ENCODE assay signal across 11 cellular contexts in the genomic region with DNA sequence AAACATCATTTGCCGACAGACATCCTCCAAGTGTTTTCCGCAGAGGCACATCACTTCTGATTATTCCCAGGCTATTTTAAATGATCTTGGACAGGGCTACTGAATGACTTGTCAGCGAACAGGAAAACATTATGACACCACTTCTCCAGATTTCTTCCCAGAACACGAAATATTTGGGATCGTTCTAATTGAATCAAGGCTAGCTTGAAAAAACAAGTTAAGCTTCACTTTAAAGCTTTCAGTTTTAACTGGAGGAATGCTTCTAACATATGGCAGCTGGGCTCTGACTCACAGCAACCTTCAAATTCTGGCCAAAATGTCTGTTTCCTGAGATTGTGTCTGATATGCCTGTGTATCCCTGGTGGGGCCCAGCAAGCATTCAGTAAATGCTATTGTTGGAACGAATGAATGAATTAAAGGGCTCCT.
A peak's percentile ranks its signal among the peaks of the same experiment; 100 is the strongest.
DNase-seq lines count a peak whose midpoint lies in the region; ATAC-seq and TF ChIP-seq lines count a peak whose summit lies in the region.
"Had no signal": no experiment of that assay in that cellular context is flagged by ENCODE, and none has a peak within 500 bp of the region (broad histone marks: within the 10 kb centered on the region; RNA-seq: fewer than 3 reads in every experiment).

No MANE protein-coding gene starts in this region.

- H3K4me1 ChIP-seq in right atrium auricular region (peaks cover 0 to 13% of the 10 kb centered on the region in 2 donors), upper lobe of right lung (peaks cover 8% of the 10 kb centered on the region)
- no peaks in the 10 kb centered on the region for H3K4me1 ChIP-seq in naive thymus-derived CD4-positive, alpha-beta T cell (ENCODE audit: control insufficient read depth in 2 of 2, insufficient read depth in 2 of 2, low read length in 2 of 2)

- H3K4me1 Mint-ChIP-seq in activated T-cell treated with anti-CD3 and anti-CD28 coated beads, Interleukin-2, amount 50 U/mL, for 72 hours (ENCODE audit: low read depth): peaks cover 14% of the 10 kb centered on the region
- H3K4me1 Mint-ChIP-seq in naive thymus-derived CD4-positive, alpha-beta T cell: peaks cover 8 to 17% (median 13%) of the 10 kb centered on the region in 7 donors
- H3K4me1 Mint-ChIP-seq in activated naive CD8-positive, alpha-beta T cell treated with anti-CD3 and anti-CD28 coated beads for 36 hours: peaks cover 8% of the 10 kb centered on the region

- no peaks in the 10 kb centered on the region for H3K9me3 ChIP-seq in right atrium auricular region
- H3K9me3 ChIP-seq in naive thymus-derived CD4-positive, alpha-beta T cell (ENCODE audit: control insufficient read depth in 2 of 3, low read length in 3 of 3): no peaks in the 10 kb centered on the region
- no peaks in the 10 kb centered on the region for H3K9me3 ChIP-seq in upper lobe of right lung

- H3K4me3 ChIP-seq in brain microvascular endothelial cell (ENCODE audit: low read depth, low read length) (peak overlapping the region; percentile 6), right atrium auricular region (peak overlapping the region; percentile 15 to 21), skeletal muscle cell (ENCODE audit: low read depth, low read length) (peak overlapping the region; percentile 39), upper lobe of right lung (no peak overlapping the region)
- no peak overlapping the region for H3K4me3 ChIP-seq in naive thymus-derived CD4-positive, alpha-beta T cell (ENCODE audit: low read length)

- H3K27ac ChIP-seq in brain microvascular endothelial cell (peak overlapping the region; percentile 35), right atrium auricular region (peak overlapping the region; percentile 43 to 66), upper lobe of right lung (no peak overlapping the region)
- H3K27ac ChIP-seq in naive thymus-derived CD4-positive, alpha-beta T cell (ENCODE audit: low read depth, low read length): no peak overlapping the region

- H3K27ac Mint-ChIP-seq in activated T-cell treated with anti-CD3 and anti-CD28 coated beads, Interleukin-2, amount 50 U/mL, for 72 hours: no peak overlapping the region
- H3K27ac Mint-ChIP-seq in naive thymus-derived CD4-positive, alpha-beta T cell: no peak overlapping the region
- no peak overlapping the region for H3K27ac Mint-ChIP-seq in activated naive CD8-positive, alpha-beta T cell treated with anti-CD3 and anti-CD28 coated beads for 36 hours

- ATAC-seq in activated T-cell treated with anti-CD3 and anti-CD28 coated beads, Interleukin-2, amount 50 U/mL, for 72 hours (replicated peaks in 1 of 2): no peak
- ATAC-seq in naive thymus-derived CD4-positive, alpha-beta T cell: no peak
- ATAC-seq in upper lobe of right lung: no peak
- ATAC-seq: left colon had no signal

- H3K27me3 ChIP-seq in brain microvascular endothelial cell (replicated peaks): no peaks in the 10 kb centered on the region
- no peaks in the 10 kb centered on the region for H3K27me3 ChIP-seq in right atrium auricular region
- H3K27me3 ChIP-seq in naive thymus-derived CD4-positive, alpha-beta T cell (ENCODE audit: control insufficient read depth in 2 of 2, insufficient read depth in 2 of 2, low read length in 2 of 2): peaks cover 0 to 5% of the 10 kb centered on the region in 2 donors
- no peaks in the 10 kb centered on the region for H3K27me3 ChIP-seq in upper lobe of right lung

- H3K27me3 Mint-ChIP-seq in activated T-cell treated with anti-CD3 and anti-CD28 coated beads, Interleukin-2, amount 50 U/mL, for 72 hours (ENCODE audit: low read depth): peaks cover 23% of the 10 kb centered on the region
- peaks cover 7 to 51% (median 19%) of the 10 kb centered on the region in 5 donors for H3K27me3 Mint-ChIP-seq in naive thymus-derived CD4-positive, alpha-beta T cell
- peaks cover 11% of the 10 kb centered on the region for H3K27me3 Mint-ChIP-seq in activated naive CD8-positive, alpha-beta T cell treated with anti-CD3 and anti-CD28 coated beads for 36 hours

- intact Hi-C loops in naive thymus-derived CD4-positive, alpha-beta T cell (cut with micrococcal nuclease): no loop called here
- intact Hi-C loops in upper lobe of right lung (cut with DNase I): no loop called here

- POLR2A ChIA-PET in naive thymus-derived CD4-positive, alpha-beta T cell (lab: Charles Lee): interaction anchor here (0.7 kb wide), 1 partner anchor 13 kb away, joined by 3 read pairs; no protein-coding TSS in a partner anchor

- CTCF ChIA-PET in naive thymus-derived CD4-positive, alpha-beta T cell (lab: Charles Lee): no interaction called here

- in situ Hi-C loops in brain microvascular endothelial cell (cut with HindIII; ENCODE audit: low pct_ligation_motif_present, low sequenced_read_pairs): no loop called here

- no peak overlapping the region for H3K4me3 Mint-ChIP-seq in activated T-cell treated with anti-CD3 and anti-CD28 coated beads, Interleukin-2, amount 50 U/mL, for 72 hours
- H3K4me3 Mint-ChIP-seq in naive thymus-derived CD4-positive, alpha-beta T cell: no peak overlapping the region
- no peak overlapping the region for H3K4me3 Mint-ChIP-seq in activated naive CD8-positive, alpha-beta T cell treated with anti-CD3 and anti-CD28 coated beads for 36 hours

- H3K36me3 ChIP-seq in brain microvascular endothelial cell (replicated peaks) (no peaks in the 10 kb centered on the region), right atrium auricular region (no peaks in the 10 kb centered on the region), upper lobe of right lung (no peaks in the 10 kb centered on the region)
- H3K36me3 ChIP-seq in naive thymus-derived CD4-positive, alpha-beta T cell (ENCODE audit: control insufficient read depth in 2 of 3, insufficient read depth in 3 of 3, low read length in 3 of 3): no peaks in the 10 kb centered on the region

- no peaks in the 10 kb centered on the region for H3K9me3 Mint-ChIP-seq in activated T-cell treated with anti-CD3 and anti-CD28 coated beads, Interleukin-2, amount 50 U/mL, for 72 hours
- H3K9me3 Mint-ChIP-seq in naive thymus-derived CD4-positive, alpha-beta T cell: peaks cover 0 to 2% (median 0%) of the 10 kb centered on the region in 11 donors
- H3K9me3 Mint-ChIP-seq in activated naive CD8-positive, alpha-beta T cell treated with anti-CD3 and anti-CD28 coated beads for 36 hours: no peaks in the 10 kb centered on the region

- H3K36me3 Mint-ChIP-seq in activated T-cell treated with anti-CD3 and anti-CD28 coated beads, Interleukin-2, amount 50 U/mL, for 72 hours (ENCODE audit: insufficient read depth in 2 of 2): no peaks in the 10 kb centered on the region
- peaks cover 0 to 8% (median 0%) of the 10 kb centered on the region in 5 donors for H3K36me3 Mint-ChIP-seq in naive thymus-derived CD4-positive, alpha-beta T cell
- no peaks in the 10 kb centered on the region for H3K36me3 Mint-ChIP-seq in activated naive CD8-positive, alpha-beta T cell treated with anti-CD3 and anti-CD28 coated beads for 36 hours

- peak; percentile 17 for DNase-seq in H4 (ENCODE audit: low spot score)
- peak; percentile 75 for DNase-seq in brain microvascular endothelial cell
- DNase-seq in right atrium auricular region (ENCODE audit: low spot score): no peak
- peak; percentile 52 for DNase-seq in skeletal muscle cell (ENCODE audit: low read depth)
- DNase-seq in activated T-cell treated with anti-CD3 and anti-CD28 coated beads, Interleukin-2, amount 50 U/mL, for 72 hours: no peak
- DNase-seq in naive thymus-derived CD4-positive, alpha-beta T cell: no peak
- DNase-seq in upper lobe of right lung: no peak
- no peak for DNase-seq in activated naive CD8-positive, alpha-beta T cell treated with anti-CD3 and anti-CD28 coated beads for 36 hours
- DNase-seq: effector CD8-positive, alpha-beta T cell; left colon; NCI-H1048 had no signal

- TF ChIP-seq CTCF in brain microvascular endothelial cell (IDR thresholded peaks at IDR 0.05; ENCODE audit: low read depth, low read length, missing control alignments): no peak
- TF ChIP-seq CTCF in right atrium auricular region (IDR thresholded peaks at IDR 0.05): no peak
- TF ChIP-seq CTCF in upper lobe of right lung (IDR thresholded peaks at IDR 0.05): no peak

Comparison
In these comparisons a context has a peak if more than half of its experiments do, and no peak if none do; other contexts are left out.
1. DNase-seq: peak in H4 (single experiment), brain microvascular endothelial cell (single experiment) and skeletal muscle cell (single experiment); none in right atrium auricular region (single experiment), activated T-cell treated with anti-CD3 and anti-CD28 coated beads, Interleukin-2, amount 50 U/mL, for 72 hours (0 of 2), naive thymus-derived CD4-positive, alpha-beta T cell (0 of 9), upper lobe of right lung (single experiment) and activated naive CD8-positive, alpha-beta T cell treated with anti-CD3 and anti-CD28 coated beads for 36 hours (single experiment).
2. H3K27ac ChIP-seq: peak in brain microvascular endothelial cell (single experiment) and right atrium auricular region (2 of 2); none in naive thymus-derived CD4-positive, alpha-beta T cell (single experiment) and upper lobe of right lung (single experiment).
3. H3K4me3 ChIP-seq: peak in brain microvascular endothelial cell (single experiment), right atrium auricular region (2 of 2) and skeletal muscle cell (single experiment); none in naive thymus-derived CD4-positive, alpha-beta T cell (single experiment) and upper lobe of right lung (single experiment).